19 cellular contexts compared by ENCODE assay signal in genomic region chr15:101437209-101437608, GRCh38. TPM values are rescaled to one million over a fixed set of nuclear protein-coding genes. Genes with fewer than 3 reads are reported as not detected.
DNase-seq lines count a peak whose midpoint lies in the region; ATAC-seq and TF ChIP-seq lines count a peak whose summit lies in the region.
"Had no signal": no experiment of that assay in that cellular context is flagged by ENCODE, and none has a peak within 500 bp of the region (broad histone marks: within the 10 kb centered on the region; RNA-seq: fewer than 3 reads in every experiment).

No MANE protein-coding gene starts in this region.

- no peak for TF ChIP-seq RAD21 in liver (IDR thresholded peaks at IDR 0.05)

- peaks cover 10 to 49% (median 37%) of the 10 kb centered on the region in 4 donors for H3K4me1 ChIP-seq in liver (ENCODE audit: control insufficient read depth in 4 of 4, insufficient read depth in 4 of 4, low read length in 3 of 4)

- no peak for ATAC-seq in GM19455 (IDR thresholded peaks at IDR 0.05; ENCODE audit: unreplicated experiment)
- ATAC-seq: activated T-cell treated with anti-CD3 and anti-CD28 coated beads, Interleukin-2, amount 50 U/mL, for 72 hours; Panc1; stimulated activated naive CD8-positive, alpha-beta T cell treated with anti-CD3 and anti-CD28 coated beads, Interleukin-15, amount 100 ng/mL, for 72 hours had no signal

- H3K4me3 ChIP-seq in liver (ENCODE audit: low read depth in 1 of 3, low read length in 3 of 3), result no peak overlapping the region
- H3K4me3 ChIP-seq: BLaER1 treated with 17β-estradiol and CSF1 and Interleukin-3, amounts not matched to agents 10 nM and 100 nM; right atrium auricular region; upper lobe of left lung had no signal

- TF ChIP-seq CTCF in liver (IDR thresholded peaks at IDR 0.05; ENCODE audit: low read depth, low read length, missing input control), result no peak

- H3K27ac ChIP-seq in caudate nucleus (ENCODE audit: low read depth, low read length), result peak overlapping the region; percentile 69
- H3K27ac ChIP-seq in liver (ENCODE audit: low read depth in 1 of 2, low read length in 2 of 2), result peak overlapping the region; percentile 96
- peak overlapping the region; percentile 73 for H3K27ac ChIP-seq in temporal lobe (ENCODE audit: low read depth, low read length)
- H3K27ac ChIP-seq: right atrium auricular region, upper lobe of left lung had no signal

- 81% methylated on average over 12 of the region's 12 CpGs for WGBS in liver

- peak; percentile 30 for DNase-seq in activated CD8-positive, alpha-beta memory T cell treated with anti-CD3 and anti-CD28 coated beads for 24 hours
- DNase-seq in activated CD8-positive, alpha-beta memory T cell treated with anti-CD3 and anti-CD28 coated beads, Interleukin-2, amount 50 U/mL, for 48 hours, result no peak
- peak in 23 of 61 donors; percentile 15 to 59 (median 37) for DNase-seq in caudate nucleus (lab: John Stamatoyannopoulos, UW)
- no peak for DNase-seq in NCI-H146 (lab: John Stamatoyannopoulos, UW)
- DNase-seq in NCI-H748 treated with DMSO at 0.1 percent for 48 hours (lab: John Stamatoyannopoulos, UW), result no peak
- DNase-seq: activated naive CD4-positive, alpha-beta T cell treated with anti-CD3 and anti-CD28 coated beads, Interleukin-2, amount 10 ng/mL, durations not matched to agents 7 days and 5 days; activated T-cell treated with anti-CD3 and anti-CD28 coated beads, Interleukin-2, amount 50 U/mL, for 72 hours; H9; KBM-7; NCI-H187 treated with DMSO at 0.1 percent for 48 hours; occipital lobe; stimulated activated naive CD8-positive, alpha-beta T cell treated with anti-CD3 and anti-CD28 coated beads, Interleukin-15, amount 100 ng/mL, for 72 hours; upper lobe of left lung had no signal

- no peaks in the 10 kb centered on the region for H3K9me3 ChIP-seq in liver (ENCODE audit: control insufficient read depth in 4 of 4, low read length in 3 of 4)
- H3K9me3 ChIP-seq: right atrium auricular region, upper lobe of left lung had no signal

- no peaks in the 10 kb centered on the region for H3K27me3 ChIP-seq in liver (ENCODE audit: control insufficient read depth in 4 of 4, insufficient read depth in 4 of 4, low read length in 3 of 4)
- H3K27me3 ChIP-seq: BLaER1 treated with 17β-estradiol and CSF1 and Interleukin-3, amounts not matched to agents 10 nM and 100 nM; right atrium auricular region; upper lobe of left lung had no signal

- H3K36me3 ChIP-seq in liver (ENCODE audit: control insufficient read depth in 4 of 4, insufficient read depth in 3 of 4, low read depth in 1 of 4, low read length in 3 of 4), result peaks cover 0 to 22% (median 5%) of the 10 kb centered on the region in 4 donors
- H3K36me3 ChIP-seq: BLaER1 treated with 17β-estradiol and CSF1 and Interleukin-3, amounts not matched to agents 10 nM and 100 nM; right atrium auricular region; upper lobe of left lung had no signal

- peak overlapping the region in 1 of 2 donors; percentile 23 for H3K9ac ChIP-seq in liver (ENCODE audit: low read depth in 1 of 2, low read length in 2 of 2)
- H3K9ac ChIP-seq: BLaER1 treated with 17β-estradiol and CSF1 and Interleukin-3, amounts not matched to agents 10 nM and 100 nM had no signal

TF ChIP-seq in liver, 16 proteins besides CTCF, POLR2A, EP300 and RAD21:
- TF ChIP-seq HNF4A (conservative IDR thresholded peaks at IDR 0.05) (no peak), JUND (IDR thresholded peaks at IDR 0.05) (no peak), EGR1 (IDR thresholded peaks at IDR 0.05; ENCODE audit: low read depth in 2 of 2) (no peak), FOXA2 (IDR thresholded peaks at IDR 0.05) (no peak), ZBTB33 (IDR thresholded peaks at IDR 0.05) (no peak), HNF4G (IDR thresholded peaks at IDR 0.05) (no peak), FOXA1 (IDR thresholded peaks at IDR 0.05) (no peak), RXRA (IDR thresholded peaks at IDR 0.05) (no peak), SP1 (IDR thresholded peaks at IDR 0.05) (no peak), ATF3 (IDR thresholded peaks at IDR 0.05) (no peak), MAX (IDR thresholded peaks at IDR 0.05) (no peak), NR2F2 (IDR thresholded peaks at IDR 0.05) (no peak), REST (IDR thresholded peaks at IDR 0.05) (no peak), GABPA (IDR thresholded peaks at IDR 0.05 in 1 of 2, conservative IDR thresholded peaks at IDR 0.05 in 1 of 2) (no peak), TAF1 (conservative IDR thresholded peaks at IDR 0.05) (no peak)

RNA-seq across cellular contexts. Expression of gene PCSK6, which starts 52.3 kb away (rescaled TPM):
- total RNA-seq in liver (100 to 1,000 TPM; 124 to 398 TPM), temporal lobe (11.8 TPM)
- polyA plus RNA-seq in liver, result 100 to 1,000 TPM in 1 of 2 donors, 10 to 100 TPM in 1; 94.8 to 212 TPM
